ENCODE assay signal across 15 cellular contexts in the genomic region with DNA sequence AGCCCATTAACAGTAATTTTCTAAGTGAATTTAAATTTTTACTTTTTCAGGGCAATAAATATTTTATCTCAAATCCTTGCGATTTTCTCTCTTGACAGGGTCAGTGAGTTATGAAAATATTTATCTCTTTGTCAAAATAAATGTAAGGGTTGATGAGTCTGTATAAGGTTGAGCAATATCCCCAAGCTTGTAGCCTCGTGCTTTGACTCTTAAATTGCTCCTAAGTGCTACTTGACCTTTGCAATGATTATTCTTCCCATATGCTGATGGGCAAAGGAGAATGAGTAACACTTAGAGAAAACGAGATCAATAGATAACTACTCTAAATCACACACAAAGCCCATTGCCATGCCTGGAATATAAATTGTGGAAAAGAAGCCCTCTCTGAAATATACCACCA.
"Had no signal": no experiment of that assay in that cellular context is flagged by ENCODE, and none has a peak within 500 bp of the region (broad histone marks: within the 10 kb centered on the region; RNA-seq: fewer than 3 reads in every experiment).

No MANE protein-coding gene starts in this region.

- ATAC-seq: activated T-cell treated with anti-CD3 and anti-CD28 coated beads, Interleukin-2, amount 50 U/mL, for 72 hours; left cardiac atrium; naive thymus-derived CD4-positive, alpha-beta T cell; right lobe of liver had no signal

- DNase-seq: activated CD4-positive, alpha-beta T cell treated with anti-CD3 and anti-CD28 coated beads, Interleukin-2, amount 50 U/mL, for 4 hours; activated CD4-positive, CD25-positive, alpha-beta regulatory T cell treated with anti-CD3 and anti-CD28 coated beads, Interleukin-2, amount 50 U/mL, for 72 hours; activated effector memory CD4-positive, alpha-beta T cell treated with anti-CD3 and anti-CD28 coated beads, Interleukin-2, amount 50 U/mL, for 16 hours; activated naive CD4-positive, alpha-beta T cell treated with anti-CD3 and anti-CD28 coated beads, Interleukin-2, amount 50 U/mL, for 16 hours; activated T-cell treated with anti-CD3 and anti-CD28 coated beads, Interleukin-2, amount 50 U/mL, for 72 hours; cerebellar nuclear complex; effector CD4-positive, alpha-beta T cell; left cardiac atrium; mesendoderm; naive thymus-derived CD4-positive, alpha-beta T cell; right lobe of liver; stimulated activated CD4-positive, alpha-beta T cell treated with anti-CD3 and anti-CD28 coated beads, Interleukin-4, amount 100 ng/mL, for 1 hour; stomach; T-helper 2 cell; testis had no signal
